Comparison of ENCODE assay signal across 18 cellular contexts in genomic region chr17:29714146-29714545, GRCh38.
DNase-seq lines count a peak whose midpoint lies in the region; ATAC-seq, FAIRE-seq and TF ChIP-seq lines count a peak whose summit lies in the region.
"Had no signal": no experiment of that assay in that cellular context is flagged by ENCODE, and none has a peak within 500 bp of the region (broad histone marks: within the 10 kb centered on the region; RNA-seq: fewer than 3 reads in every experiment).

No MANE protein-coding gene starts in this region.

- H3K27ac ChIP-seq in GM23338 (ENCODE audit: low read depth): no peak overlapping the region
- H3K27ac ChIP-seq in GM12878 (ENCODE audit: control insufficient read depth, insufficient read depth): peak overlapping the region; percentile 63
- H3K27ac ChIP-seq in gastrocnemius medialis: peak overlapping the region; percentile 82 to 100 (median 93)

- H3K27me3 Mint-ChIP-seq in activated CD4-positive, alpha-beta memory T cell treated with anti-CD3 and anti-CD28 coated beads for 36 hours: no peaks in the 10 kb centered on the region
- H3K27me3 Mint-ChIP-seq in activated CD4-positive, alpha-beta memory T cell treated with anti-CD3 and anti-CD28 coated beads, Interleukin-2, amount 10 ng/mL, durations not matched to agents 7 days and 5 days: no peaks in the 10 kb centered on the region
- peaks cover 5% of the 10 kb centered on the region for H3K27me3 Mint-ChIP-seq in GM23338 (ENCODE audit: insufficient read depth, low read depth, poor library complexity)
- H3K27me3 Mint-ChIP-seq: type B pancreatic cell had no signal

- H3K9me3 ChIP-seq in GM12878 (replicated peaks; ENCODE audit: control insufficient read depth, insufficient read depth, low read length) (no peaks in the 10 kb centered on the region), gastrocnemius medialis (no peaks in the 10 kb centered on the region)

- POLR2A ChIA-PET in activated CD4-positive, alpha-beta memory T cell treated with anti-CD3 and anti-CD28 coated beads for 36 hours (lab: Charles Lee): no interaction called here
- POLR2A ChIA-PET in activated CD4-positive, alpha-beta memory T cell treated with anti-CD3 and anti-CD28 coated beads, Interleukin-2, amount 10 ng/mL, durations not matched to agents 7 days and 5 days (lab: Charles Lee): no interaction called here
- POLR2A ChIA-PET in GM12878 (lab: Charles Lee): interaction anchor here (0.6 to 6.9 kb wide), 2 partner anchors 8 to 11 kb away, joined by 7 to 58 read pairs; no protein-coding TSS in a partner anchor

- H2AFZ ChIP-seq in GM23338 (no peak overlapping the region), GM12878 (ENCODE audit: control insufficient read depth, low read depth, low read length) (no peak overlapping the region)

- no peaks in the 10 kb centered on the region for H3F3A ChIP-seq in GM23338 (replicated peaks; ENCODE audit: low read depth)

- no peaks in the 10 kb centered on the region for H3K36me3 ChIP-seq in GM23338 (ENCODE audit: insufficient read depth)
- peaks cover 0 to 7% of the 10 kb centered on the region in 2 experiments; a peak in 2 of 4 replicates for H3K36me3 ChIP-seq in GM12878 (ENCODE audit: control insufficient read depth in 2 of 2, insufficient read depth in 2 of 2, low read length in 1 of 2)
- H3K36me3 ChIP-seq in gastrocnemius medialis: no peaks in the 10 kb centered on the region

- no peak for TF ChIP-seq RAD21 in GM12878 (IDR thresholded peaks at IDR 0.05; ENCODE audit: insufficient read depth, low read depth, low read length)

- no peaks in the 10 kb centered on the region for H3K27me3 ChIP-seq in GM23338 (ENCODE audit: insufficient read depth)
- H3K27me3 ChIP-seq in GM12878 (replicated peaks in 1 of 2; ENCODE audit: control insufficient read depth in 2 of 2, insufficient read depth in 2 of 2, low read length in 1 of 2): no peaks in the 10 kb centered on the region
- no peaks in the 10 kb centered on the region for H3K27me3 ChIP-seq in gastrocnemius medialis

- peaks cover 67% of the 10 kb centered on the region for H3K4me1 Mint-ChIP-seq in activated CD4-positive, alpha-beta memory T cell treated with anti-CD3 and anti-CD28 coated beads for 36 hours (ENCODE audit: low read depth)
- peaks cover 20% of the 10 kb centered on the region for H3K4me1 Mint-ChIP-seq in activated CD4-positive, alpha-beta memory T cell treated with anti-CD3 and anti-CD28 coated beads, Interleukin-2, amount 10 ng/mL, durations not matched to agents 7 days and 5 days
- H3K4me1 Mint-ChIP-seq in GM23338: peaks cover 30% of the 10 kb centered on the region

- CTCF ChIA-PET in activated CD4-positive, alpha-beta memory T cell treated with anti-CD3 and anti-CD28 coated beads for 36 hours (lab: Charles Lee): no interaction called here
- CTCF ChIA-PET in activated CD4-positive, alpha-beta memory T cell treated with anti-CD3 and anti-CD28 coated beads, Interleukin-2, amount 10 ng/mL, durations not matched to agents 7 days and 5 days (lab: Charles Lee): no interaction called here
- CTCF ChIA-PET in GM12878 (lab: Yijun Ruan, JAX): interaction anchor here (0.7 to 3.8 kb wide), 2 partner anchors 9 to 21 kb away, joined by 3 to 14 read pairs; no protein-coding TSS in a partner anchor

- no peak for TF ChIP-seq EP300 in GM12878 (IDR thresholded peaks at IDR 0.05; ENCODE audit: borderline replicate concordance in 1 of 2, control insufficient read depth in 1 of 2, low read depth in 2 of 2, low read length in 2 of 2)

- H3K36me3 Mint-ChIP-seq in activated CD4-positive, alpha-beta memory T cell treated with anti-CD3 and anti-CD28 coated beads for 36 hours: peaks cover 4% of the 10 kb centered on the region
- peaks cover 61% of the 10 kb centered on the region for H3K36me3 Mint-ChIP-seq in activated CD4-positive, alpha-beta memory T cell treated with anti-CD3 and anti-CD28 coated beads, Interleukin-2, amount 10 ng/mL, durations not matched to agents 7 days and 5 days (ENCODE audit: low read depth)
- H3K36me3 Mint-ChIP-seq in GM23338 (ENCODE audit: low read depth): no peaks in the 10 kb centered on the region

- RAD21 ChIA-PET in GM12878 (lab: Charles Lee; ENCODE audit: unreplicated experiment): interaction anchor here (0.7 to 1.2 kb wide), 2 partner anchors 49 to 64 kb away, joined by 3 to 4 read pairs; no protein-coding TSS in a partner anchor

- H3K79me2 ChIP-seq in GM23338 (replicated peaks; ENCODE audit: insufficient read depth) (no peaks in the 10 kb centered on the region), GM12878 (ENCODE audit: control insufficient read depth, insufficient read depth, low read length) (peaks cover 51% of the 10 kb centered on the region)

- in situ Hi-C loops in GM12878 (cut with MboI) (no loop called here), gastrocnemius medialis (cut with MboI; ENCODE audit: low sequenced_read_pairs in 4 of 4) (loop anchor here in 1 of 4 donors (10.0 kb wide), 1 partner anchor 69 kb away; no protein-coding TSS in a partner anchor)

- H3K9me2 ChIP-seq in GM23338 (ENCODE audit: insufficient read depth): no peaks in the 10 kb centered on the region

- TF ChIP-seq CTCF in GM23338 (conservative IDR thresholded peaks at IDR 0.05; ENCODE audit: low read depth in 2 of 2) (no peak), GM12878 (IDR thresholded peaks at IDR 0.05 in 2 of 3, conservative IDR thresholded peaks at IDR 0.05 in 1 of 3; ENCODE audit: control insufficient read depth in 2 of 3, extremely low read depth in 1 of 3, insufficient read depth in 1 of 3, low read depth in 3 of 3, low read length in 3 of 3) (no peak), gastrocnemius medialis (IDR thresholded peaks at IDR 0.05 in 4 of 5, conservative IDR thresholded peaks at IDR 0.05 in 1 of 5) (no peak), foreskin fibroblast (IDR thresholded peaks at IDR 0.05; ENCODE audit: low read depth, low read length) (no peak)

- ATAC-seq in GM23338: no peak
- ATAC-seq in GM12878: peak; percentile 69
- no peak for ATAC-seq in gastrocnemius medialis

- H3K9ac ChIP-seq in GM12878 (ENCODE audit: control insufficient read depth, insufficient read depth, low read length): no peak overlapping the region

- SMC1A ChIA-PET in GM12878 (lab: Charles Lee; ENCODE audit: uncharacterized antibody, unreplicated experiment): interaction anchor here (11.8 kb wide), 1 partner anchor 9 kb away, joined by 224 read pairs; no protein-coding TSS in a partner anchor

- H3K27ac Mint-ChIP-seq in activated CD4-positive, alpha-beta memory T cell treated with anti-CD3 and anti-CD28 coated beads for 36 hours: peak overlapping the region; percentile 46
- no peak overlapping the region for H3K27ac Mint-ChIP-seq in activated CD4-positive, alpha-beta memory T cell treated with anti-CD3 and anti-CD28 coated beads, Interleukin-2, amount 10 ng/mL, durations not matched to agents 7 days and 5 days
- H3K27ac Mint-ChIP-seq in GM23338: peak overlapping the region; percentile 6; the same call in 1 of the 2 replicates
- H3K27ac Mint-ChIP-seq: type B pancreatic cell had no signal

- no peak for TF ChIP-seq POLR2A in GM12878 (IDR thresholded peaks at IDR 0.05; ENCODE audit: low read depth, low read length)
- TF ChIP-seq POLR2A in gastrocnemius medialis (IDR thresholded peaks at IDR 0.05): no peak

- intact Hi-C loops in activated CD4-positive, alpha-beta memory T cell treated with anti-CD3 and anti-CD28 coated beads for 36 hours (cut with micrococcal nuclease): no loop called here
- intact Hi-C loops in GM12878 (cut with micrococcal nuclease; ENCODE audit: unreplicated experiment) (no loop called here), gastrocnemius medialis (cut with DNase I; ENCODE audit: low total_unique reads) (no loop called here)

- no peak for FAIRE-seq in GM12878 (lab: Jason Lieb, UNC)
- FAIRE-seq: colon had no signal

- BruUV-seq in GM12878 (replicated peaks; lab: Mats Ljungman, UMichigan): no TSS peak

- no peak overlapping the region for H3K4me3 ChIP-seq in GM23338
- no peak overlapping the region for H3K4me3 ChIP-seq in GM12878
- H3K4me3 ChIP-seq in gastrocnemius medialis: no peak overlapping the region
- H3K4me3 ChIP-seq in foreskin fibroblast (ENCODE audit: low read depth in 1 of 2, low read length in 2 of 2): no peak overlapping the region

- no peaks in the 10 kb centered on the region for H4K20me1 ChIP-seq in GM23338 (replicated peaks; ENCODE audit: insufficient read depth)
- H4K20me1 ChIP-seq in GM12878 (ENCODE audit: control insufficient read depth, insufficient read depth): no peaks in the 10 kb centered on the region

- H3K4me1 ChIP-seq in GM23338 (ENCODE audit: insufficient read depth) (peaks cover 21% of the 10 kb centered on the region), GM12878 (ENCODE audit: control insufficient read depth, insufficient read depth, low read length) (peaks cover 36% of the 10 kb centered on the region), gastrocnemius medialis (peaks cover 78 to 85% of the 10 kb centered on the region in 2 donors)

- DNase-seq in activated CD4-positive, alpha-beta memory T cell treated with anti-CD3 and anti-CD28 coated beads for 36 hours: no peak
- DNase-seq in activated CD4-positive, alpha-beta memory T cell treated with anti-CD3 and anti-CD28 coated beads, Interleukin-2, amount 10 ng/mL, durations not matched to agents 7 days and 5 days: no peak
- DNase-seq in GM23338 (ENCODE audit: low spot score): no peak
- DNase-seq in GM12878 (ENCODE audit: low read depth, low spot score): no peak
- DNase-seq in gastrocnemius medialis: no peak
- no peak for DNase-seq in foreskin fibroblast
- no peak for DNase-seq in COR-L47 (lab: John Stamatoyannopoulos, UW)
- no peak for DNase-seq in DMS114 treated with DMSO at 0.1 percent for 48 hours (lab: John Stamatoyannopoulos, UW; ENCODE audit: unreplicated experiment)
- DNase-seq: activated CD4-positive, alpha-beta T cell treated with anti-CD3 and anti-CD28 coated beads for 1 hour; activated T-cell treated with anti-CD3 and anti-CD28 coated beads, Interleukin-2, amount 50 U/mL, for 1 hour; anterior cingulate cortex; mesendoderm; NCI-H1436; NCI-H446 treated with DMSO at 0.1 percent for 48 hours; nucleus accumbens; SIG-M5 had no signal

- no peak overlapping the region for H3K4me3 Mint-ChIP-seq in activated CD4-positive, alpha-beta memory T cell treated with anti-CD3 and anti-CD28 coated beads for 36 hours
- H3K4me3 Mint-ChIP-seq in activated CD4-positive, alpha-beta memory T cell treated with anti-CD3 and anti-CD28 coated beads, Interleukin-2, amount 10 ng/mL, durations not matched to agents 7 days and 5 days: no peak overlapping the region
- H3K4me3 Mint-ChIP-seq in GM23338: no peak overlapping the region
- H3K4me3 Mint-ChIP-seq: type B pancreatic cell had no signal

- 0 out of 2 replicates have a peak overlapping the region, but pooled peaks have one; percentile 18 for H3K4me2 ChIP-seq in GM23338
- peak overlapping the region; percentile 4; the same call in 1 of the 2 replicates for H3K4me2 ChIP-seq in GM12878 (ENCODE audit: control insufficient read depth, insufficient read depth)

- no peaks in the 10 kb centered on the region for H3K9me3 Mint-ChIP-seq in activated CD4-positive, alpha-beta memory T cell treated with anti-CD3 and anti-CD28 coated beads for 36 hours
- H3K9me3 Mint-ChIP-seq in activated CD4-positive, alpha-beta memory T cell treated with anti-CD3 and anti-CD28 coated beads, Interleukin-2, amount 10 ng/mL, durations not matched to agents 7 days and 5 days: no peaks in the 10 kb centered on the region
- no peaks in the 10 kb centered on the region for H3K9me3 Mint-ChIP-seq in GM23338
- H3K9me3 Mint-ChIP-seq: type B pancreatic cell had no signal

- 9% methylated on average over 1 of the region's 1 CpG for WGBS in GM12878 (ENCODE audit: insufficient coverage, insufficient replicate concordance, low lambda C conversion rate, missing lambda C conversion rate)
